8 cellular contexts compared by ENCODE assay signal in the genomic region with DNA sequence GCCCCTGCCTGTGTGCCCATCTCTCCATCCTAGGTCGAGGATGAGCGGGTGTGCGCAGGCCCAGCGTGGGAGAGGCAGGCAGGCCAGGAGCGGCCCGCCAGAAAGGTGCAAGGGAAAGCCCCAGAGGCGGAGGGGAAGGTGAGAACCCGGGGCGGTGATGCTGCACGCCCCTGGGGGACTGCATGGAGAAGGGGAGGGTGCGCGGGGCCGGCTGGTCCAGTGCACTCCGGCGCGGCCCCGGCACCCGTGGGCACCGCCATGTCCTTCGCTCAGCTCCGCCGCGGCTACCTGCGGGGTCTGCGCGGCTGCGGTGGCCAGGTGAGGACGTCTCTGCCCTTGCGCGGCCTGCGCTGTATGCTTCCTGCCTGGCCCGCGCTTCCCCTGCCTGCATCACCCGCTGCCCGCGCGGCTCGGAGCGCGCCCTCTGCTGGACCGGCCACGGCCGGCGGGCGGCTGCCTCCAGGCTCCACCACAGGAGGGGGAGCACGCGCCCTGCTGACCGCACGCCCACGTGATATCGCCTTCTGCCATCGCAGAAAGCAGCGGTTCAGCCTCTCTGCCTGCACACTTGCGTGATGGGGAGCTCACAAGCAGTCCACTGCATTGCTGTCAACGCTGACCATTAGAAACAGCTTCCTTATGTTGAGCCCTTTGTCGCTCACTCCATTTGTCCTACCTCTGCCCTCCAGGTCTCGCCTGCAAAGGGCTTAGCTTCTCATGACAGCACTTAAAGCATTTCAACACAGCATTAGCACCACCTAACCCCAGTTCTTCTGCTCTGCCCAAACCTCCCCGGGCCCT.
A peak's percentile ranks its signal among the peaks of the same experiment; 100 is the strongest.
DNase-seq lines count a peak whose midpoint lies in the region; ATAC-seq and TF ChIP-seq lines count a peak whose summit lies in the region.

No MANE protein-coding gene starts in this region.

- 0% methylated on average over 16 of the region's 58 CpGs for WGBS in right lobe of liver (ENCODE audit: insufficient coverage, low coverage, low lambda C conversion rate, missing lambda C conversion rate)

- no peak for TF ChIP-seq POLR2A in right lobe of liver (IDR thresholded peaks at IDR 0.05)

- no peaks in the 10 kb centered on the region for H3K27me3 ChIP-seq in right lobe of liver

- intact Hi-C loops in right lobe of liver (cut with DNase I) = no loop called here

- ATAC-seq in GM21526 (IDR thresholded peaks at IDR 0.05; ENCODE audit: low FRiP score, unreplicated experiment) (peak; percentile 90), right lobe of liver (peak; percentile 96 to 100 (median 98))

- TF ChIP-seq CTCF in coronary artery (IDR thresholded peaks at IDR 0.05) (peak; percentile 90), right lobe of liver (IDR thresholded peaks at IDR 0.05) (peak; percentile 92 to 97 (median 93))

- H3K9me3 ChIP-seq in right lobe of liver = no peaks in the 10 kb centered on the region

- peak overlapping the region; percentile 63 for H3K4me3 ChIP-seq in coronary artery
- peak overlapping the region in 2 of 3 donors; percentile 14 to 36 for H3K4me3 ChIP-seq in right lobe of liver

- no peaks in the 10 kb centered on the region for H3K36me3 ChIP-seq in right lobe of liver

- H3K27ac ChIP-seq in coronary artery (no peak overlapping the region), right lobe of liver (no peak overlapping the region)

- DNase-seq in DMS53 (lab: John Stamatoyannopoulos, UW) = peak; percentile 54
- DNase-seq in HuH-7.5 (ENCODE audit: low spot score) = peak; percentile 55
- DNase-seq in activated CD4-positive, alpha-beta T cell treated with anti-CD3 and anti-CD28 coated beads for 4 hours = peak; percentile 24 to 35
- peak; percentile 84 for DNase-seq in coronary artery (ENCODE audit: low spot score)
- DNase-seq in right lobe of liver = peak; percentile 80 to 86 (median 82)
- DNase-seq in stimulated activated CD4-positive, alpha-beta T cell treated with anti-CD3 and anti-CD28 coated beads, Interleukin-4, amount 100 ng/mL, for 4 hours = peak; percentile 40 to 60
- DNase-seq in NCI-H2081 (lab: John Stamatoyannopoulos, UW) = no peak

- H3K4me1 ChIP-seq in right lobe of liver = peaks cover 0 to 3% (median 0%) of the 10 kb centered on the region in 4 donors

Comparison
In these comparisons a context has a peak if more than half of its experiments do, and no peak if none do; other contexts are left out.
1. DNase-seq: peak in DMS53 (single experiment), HuH-7.5 (single experiment), activated CD4-positive, alpha-beta T cell treated with anti-CD3 and anti-CD28 coated beads for 4 hours (2 of 2), coronary artery (single experiment), right lobe of liver (3 of 3) and stimulated activated CD4-positive, alpha-beta T cell treated with anti-CD3 and anti-CD28 coated beads, Interleukin-4, amount 100 ng/mL, for 4 hours (2 of 2); none in NCI-H2081 (0 of 2).